8 cellular contexts compared by ENCODE assay signal in genomic region chr15:31329640-31330010, GRCh38. TPM values are rescaled to one million over a fixed set of nuclear protein-coding genes. Genes with fewer than 3 reads are reported as not detected.
A peak's percentile ranks its signal among the peaks of the same experiment; 100 is the strongest.
DNase-seq lines count a peak whose midpoint lies in the region; ATAC-seq, FAIRE-seq and TF ChIP-seq lines count a peak whose summit lies in the region.

No MANE protein-coding gene starts in this region.

- peak overlapping the region; percentile 99 to 100 for H3K27ac ChIP-seq in right atrium auricular region

- TF ChIP-seq CTCF in right atrium auricular region (IDR thresholded peaks at IDR 0.05) (no peak), bronchial epithelial cell (IDR thresholded peaks at IDR 0.05; ENCODE audit: insufficient read depth, low read length, severe bottlenecking) (no peak)

- no peak for FAIRE-seq in bronchial epithelial cell (lab: Jason Lieb, UNC)

- peak overlapping the region; percentile 87 for H3K9ac ChIP-seq in mucosa of stomach (ENCODE audit: low read length)

- no peak for ATAC-seq in Right ventricle myocardium inferior
- ATAC-seq in HG02759 (IDR thresholded peaks at IDR 0.05; ENCODE audit: unreplicated experiment): no peak

- H3K4me3 ChIP-seq in right atrium auricular region (peak overlapping the region; percentile 88 to 91), bronchial epithelial cell (ENCODE audit: low read depth, low read length) (peak overlapping the region; percentile 66), mucosa of stomach (ENCODE audit: low read length) (peak overlapping the region; percentile 77)

- H3K9me3 ChIP-seq in right atrium auricular region: no peaks in the 10 kb centered on the region
- no peaks in the 10 kb centered on the region for H3K9me3 ChIP-seq in mucosa of stomach (ENCODE audit: control insufficient read depth, low read length)

- intact Hi-C loops in Right ventricle myocardium inferior (cut with DNase I): loop anchor here (2.0 kb wide), 1 partner anchor 23 kb away; no protein-coding TSS in a partner anchor

- H3K27me3 ChIP-seq in right atrium auricular region (no peaks in the 10 kb centered on the region), bronchial epithelial cell (ENCODE audit: control insufficient read depth, insufficient read depth, low read length) (no peaks in the 10 kb centered on the region), mucosa of stomach (ENCODE audit: control insufficient read depth, insufficient read depth, low read length) (no peaks in the 10 kb centered on the region)

- no peaks in the 10 kb centered on the region for H3K36me3 ChIP-seq in right atrium auricular region
- peaks cover 6% of the 10 kb centered on the region for H3K36me3 ChIP-seq in bronchial epithelial cell (ENCODE audit: control insufficient read depth, insufficient read depth, low read length)
- H3K36me3 ChIP-seq in mucosa of stomach (ENCODE audit: control insufficient read depth, insufficient read depth, low read length): no peaks in the 10 kb centered on the region

- DNase-seq in right atrium auricular region (ENCODE audit: low spot score) (no peak), Right ventricle myocardium inferior (ENCODE audit: missing footprints) (no peak), bronchial epithelial cell (ENCODE audit: low read depth) (no peak), NCI-H510A treated with DMSO at 0.1 percent for 48 hours (lab: John Stamatoyannopoulos, UW) (no peak), cerebellum (ENCODE audit: low spot score) (no peak), NCI-H146 (lab: John Stamatoyannopoulos, UW) (no peak)

- H3K4me1 ChIP-seq in right atrium auricular region (peaks cover 0 to 71% of the 10 kb centered on the region in 2 donors), mucosa of stomach (ENCODE audit: control insufficient read depth, insufficient read depth, low read length) (peaks cover 64% of the 10 kb centered on the region)

RNA-seq across cellular contexts. Expression of gene KLF13, which starts 3.0 kb away (rescaled TPM):
- 10 to 100 TPM; 52.8 to 54.6 TPM for total RNA-seq in right atrium auricular region
- total RNA-seq in Right ventricle myocardium inferior: 63.4 TPM
- 58.7 and 62.0 TPM in 2 replicates for total RNA-seq in bronchial epithelial cell
- 28.9 TPM for total RNA-seq in cerebellum
